In the genomic region with DNA sequence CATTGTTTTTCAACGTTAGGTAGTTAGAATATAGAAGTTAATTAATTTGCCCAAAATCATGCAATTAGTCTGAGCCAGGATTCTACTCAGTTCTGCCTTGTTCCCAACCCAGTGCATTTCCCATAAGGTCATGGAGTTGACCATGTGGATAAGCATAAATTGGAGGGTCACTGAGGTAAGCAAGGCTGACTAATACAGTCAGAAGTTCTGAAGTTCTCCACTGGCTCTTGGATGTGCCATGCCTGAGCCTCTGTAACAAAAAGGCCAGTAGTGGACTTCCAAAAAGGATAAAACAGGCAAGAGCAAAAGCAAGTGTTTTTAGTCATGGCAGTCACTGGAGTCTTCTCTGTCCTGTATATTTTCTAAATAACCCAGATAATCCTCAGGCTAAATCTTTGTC, we compare ENCODE assay signal across 1 cellular context.
TF ChIP-seq lines count a peak whose summit lies in the region.

No MANE protein-coding gene starts in this region.

TF ChIP-seq in endothelial cell of umbilical vein, 7 proteins besides CTCF, POLR2A, EP300 and RAD21 (continued from another document):
- no peak for TF ChIP-seq POLR2AphosphoS5 (IDR thresholded peaks at IDR 0.05; ENCODE audit: insufficient read depth, low read depth, low read length)
- TF ChIP-seq EZH2 (IDR thresholded peaks at IDR 0.05; ENCODE audit: borderline replicate concordance, low read depth, low read length, severe bottlenecking): no peak
- no peak for TF ChIP-seq GATA2 (IDR thresholded peaks at IDR 0.05; ENCODE audit: insufficient read depth, insufficient read length, low read depth, low read length)
